In genomic region chr1:3333903-3334302, GRCh38 we compare ENCODE assay signal across 19 cellular contexts.
A peak's percentile ranks its signal among the peaks of the same experiment; 100 is the strongest.
DNase-seq lines count a peak whose midpoint lies in the region; ATAC-seq and TF ChIP-seq lines count a peak whose summit lies in the region.
"Had no signal": no experiment of that assay in that cellular context is flagged by ENCODE, and none has a peak within 500 bp of the region (broad histone marks: within the 10 kb centered on the region; RNA-seq: fewer than 3 reads in every experiment).

No MANE protein-coding gene starts in this region.

- no peak overlapping the region for H3K27ac ChIP-seq in psoas muscle
- H3K27ac ChIP-seq: suprapubic skin, WERI-Rb-1 had no signal

- ATAC-seq in left ventricle myocardium superior (peak; percentile 63), psoas muscle (peak in 3 of 4 donors; percentile 10 to 74 (median 51))
- ATAC-seq: CD8-positive, alpha-beta T cell; effector memory CD8-positive, alpha-beta T cell; Panc1 had no signal

- 23 to 36% (median 26%) methylated on average over 9 of the region's 9 CpGs for WGBS in psoas muscle, 3 donors
- 39 to 57% methylated on average over 9 of the region's 9 CpGs for WGBS in lower leg skin, 2 donors

- DNase-seq in COR-L47 (lab: John Stamatoyannopoulos, UW) (peak; percentile 33), NCI-H2196 (lab: John Stamatoyannopoulos, UW; ENCODE audit: unreplicated experiment) (peak; percentile 77), left ventricle myocardium superior (no peak), psoas muscle (no peak), lower leg skin (ENCODE audit: low spot score in 2 of 2) (no peak), DMS53 treated with DMSO at 0.1 percent for 48 hours (lab: John Stamatoyannopoulos, UW; ENCODE audit: unreplicated experiment) (no peak), NCI-H82 treated with DMSO at 0.1 percent for 48 hours (lab: John Stamatoyannopoulos, UW; ENCODE audit: unreplicated experiment) (no peak), COLO668 (lab: John Stamatoyannopoulos, UW; ENCODE audit: unreplicated experiment) (no peak)
- DNase-seq: activated CD4-positive, alpha-beta T cell treated with anti-CD3 and anti-CD28 coated beads, Interleukin-2, amount 50 U/mL, for 4 hours; activated gamma-delta T cell treated with Interleukin-2 at 50 U/mL for 16 hours; CD8-positive, alpha-beta T cell; effector memory CD8-positive, alpha-beta T cell; mesenchymal stem cell; NCI-H82; stimulated activated CD4-positive, alpha-beta T cell treated with anti-CD3 and anti-CD28 coated beads, Interleukin-12 subunit alpha, Interleukin-12 subunit beta, amount 100 ng/mL, for 4 hours; T-helper 2 cell; WERI-Rb-1 had no signal

- H3K4me3 ChIP-seq in psoas muscle = no peak overlapping the region
- H3K4me3 ChIP-seq in lower leg skin (ENCODE audit: low read depth, poor library complexity, severe bottlenecking) = no peak overlapping the region
- H3K4me3 ChIP-seq: suprapubic skin had no signal

- TF ChIP-seq CTCF in psoas muscle (IDR thresholded peaks at IDR 0.05) (no peak), lower leg skin (IDR thresholded peaks at IDR 0.05) (no peak)

- no peaks in the 10 kb centered on the region for H3K27me3 ChIP-seq in psoas muscle (ENCODE audit: insufficient read depth in 3 of 3, low read length in 2 of 3)

- no peak for TF ChIP-seq POLR2A in lower leg skin (IDR thresholded peaks at IDR 0.05)

- intact Hi-C loops in left ventricle myocardium superior (cut with micrococcal nuclease) = no loop called here
- intact Hi-C loops in psoas muscle (cut with DNase I) = no loop called here
- intact Hi-C loops in lower leg skin (cut with DNase I; ENCODE audit: low total_unique reads) = no loop called here

- no peaks in the 10 kb centered on the region for H3K36me3 ChIP-seq in psoas muscle (ENCODE audit: insufficient read depth in 1 of 2, low read depth in 1 of 2)
- H3K36me3 ChIP-seq: suprapubic skin, WERI-Rb-1 had no signal

- no peaks in the 10 kb centered on the region for H3K9me3 ChIP-seq in psoas muscle
- H3K9me3 ChIP-seq: suprapubic skin had no signal

- H3K4me1 ChIP-seq in psoas muscle = no peaks in the 10 kb centered on the region
- H3K4me1 ChIP-seq: suprapubic skin had no signal

Comparison
In these comparisons a context has a peak if more than half of its experiments do, and no peak if none do; other contexts are left out.
1. DNase-seq: peak in COR-L47 (single experiment) and NCI-H2196 (single experiment); none in left ventricle myocardium superior (single experiment), psoas muscle (0 of 2), lower leg skin (0 of 2), DMS53 treated with DMSO at 0.1 percent for 48 hours (single experiment), NCI-H82 treated with DMSO at 0.1 percent for 48 hours (single experiment) and COLO668 (single experiment).